ENCODE assay signal across 1 cellular context in genomic region chr22:36856121-36856791, GRCh38.
TF ChIP-seq lines count a peak whose summit lies in the region.

No MANE protein-coding gene starts in this region.

TF ChIP-seq in K562, 482 proteins besides CTCF, POLR2A, EP300 and RAD21 (continued from another document and continues in another):
- TF ChIP-seq ZNF740 (CRISPR knock-in tag; IDR thresholded peaks at IDR 0.05) (no peak), ZNF740 (tag; IDR thresholded peaks at IDR 0.05) (no peak), RAD51 (IDR thresholded peaks at IDR 0.05; ENCODE audit: borderline replicate concordance, low read depth) (no peak), FUS (optimal IDR thresholded peaks at IDR 0.05; ENCODE audit: low read depth, low read length) (no peak), ZNF696 (CRISPR knock-in tag; conservative IDR thresholded peaks at IDR 0.05) (no peak), THAP7 (CRISPR knock-in tag; IDR thresholded peaks at IDR 0.05) (no peak), E2F8 (IDR thresholded peaks at IDR 0.05; ENCODE audit: low read depth, partially characterized antibody) (no peak), ATF2 (CRISPR knock-in tag; IDR thresholded peaks at IDR 0.05) (no peak), PHB2 (IDR thresholded peaks at IDR 0.05; ENCODE audit: low read depth) (no peak), MAFF (IDR thresholded peaks at IDR 0.05; ENCODE audit: low read length) (no peak), NCOR1 (IDR thresholded peaks at IDR 0.05) (no peak), SETDB1 (IDR thresholded peaks at IDR 0.05; ENCODE audit: low read length) (no peak), MCM7 (IDR thresholded peaks at IDR 0.05) (no peak), TGIF2 (CRISPR knock-in tag; IDR thresholded peaks at IDR 0.05) (no peak), MAX (CRISPR knock-in tag; IDR thresholded peaks at IDR 0.05) (no peak), KLF13 (tag; IDR thresholded peaks at IDR 0.05; ENCODE audit: borderline replicate concordance, low read depth) (no peak), ZBTB9 (CRISPR knock-in tag; IDR thresholded peaks at IDR 0.05) (no peak), U2AF1 (optimal IDR thresholded peaks at IDR 0.05; ENCODE audit: low read depth, low read length) (no peak), DPF2 (IDR thresholded peaks at IDR 0.05) (no peak), MBD1 (CRISPR knock-in tag; IDR thresholded peaks at IDR 0.05) (no peak), STAG1 (CRISPR knock-in tag; IDR thresholded peaks at IDR 0.05; ENCODE audit: borderline replicate concordance) (no peak), TCF15 (CRISPR knock-in tag; IDR thresholded peaks at IDR 0.05) (no peak), MTA3 (IDR thresholded peaks at IDR 0.05; ENCODE audit: borderline replicate concordance) (peak; percentile 28; the same call in 1 of the 2 replicates), MBD2 (IDR thresholded peaks at IDR 0.05; ENCODE audit: borderline replicate concordance, low read depth) (no peak), ELF4 (CRISPR knock-in tag; IDR thresholded peaks at IDR 0.05) (no peak), MEIS2 (IDR thresholded peaks at IDR 0.05; ENCODE audit: partially characterized antibody) (no peak), SNIP1 (IDR thresholded peaks at IDR 0.05; ENCODE audit: low read depth) (no peak), HOXB6 (CRISPR knock-in tag; IDR thresholded peaks at IDR 0.05; ENCODE audit: borderline replicate concordance) (no peak), ETV6 (IDR thresholded peaks at IDR 0.05; ENCODE audit: borderline replicate concordance in 1 of 2, low read depth in 2 of 2, low read length in 1 of 2) (no peak), ETV6 (CRISPR knock-in tag; IDR thresholded peaks at IDR 0.05; ENCODE audit: borderline replicate concordance) (no peak), ZNF174 (CRISPR knock-in tag; IDR thresholded peaks at IDR 0.05) (no peak), SFPQ (IDR thresholded peaks at IDR 0.05; ENCODE audit: low read depth, low read length) (no peak), FOXJ3 (CRISPR knock-in tag; IDR thresholded peaks at IDR 0.05) (no peak), NBN (IDR thresholded peaks at IDR 0.05; ENCODE audit: low read depth) (no peak), NKRF (IDR thresholded peaks at IDR 0.05; ENCODE audit: borderline replicate concordance) (no peak), MYC (IDR thresholded peaks at IDR 0.05; ENCODE audit: low read depth, low read length) (no peak), MYC (CRISPR knock-in tag; IDR thresholded peaks at IDR 0.05; ENCODE audit: borderline replicate concordance, low read depth) (no peak), KLF16 (IDR thresholded peaks at IDR 0.05) (peak; percentile 74), XRCC3 (IDR thresholded peaks at IDR 0.05) (no peak), POLR2H (tag; IDR thresholded peaks at IDR 0.05; ENCODE audit: low read depth) (no peak), NFXL1 (CRISPR knock-in tag; IDR thresholded peaks at IDR 0.05) (no peak), ZNF764 (CRISPR knock-in tag; IDR thresholded peaks at IDR 0.05; ENCODE audit: low read depth) (no peak), STAT5A (IDR thresholded peaks at IDR 0.05; ENCODE audit: borderline replicate concordance, low read length) (no peak), NEUROD1 (IDR thresholded peaks at IDR 0.05; ENCODE audit: borderline replicate concordance, low read depth, low read length, partially characterized antibody) (peak; percentile 62), PATZ1 (CRISPR knock-in tag; IDR thresholded peaks at IDR 0.05; ENCODE audit: borderline replicate concordance) (no peak), ZBTB11 (CRISPR knock-in tag; IDR thresholded peaks at IDR 0.05) (no peak)
